In genomic region chr19:14136509-14137281, GRCh38 we compare ENCODE assay signal across 1 cellular context.
TF ChIP-seq lines count a peak whose summit lies in the region.

TSS of gene ASF1B (minus strand) at chr19:14136589. CDS start at chr19:14136456, 133 bp downstream.

TF ChIP-seq in K562, 482 proteins besides CTCF, POLR2A, EP300 and RAD21 (continued from another document and continues in another):
- TF ChIP-seq ZBTB26 (CRISPR knock-in tag; IDR thresholded peaks at IDR 0.05) (no peak), ARID4B (CRISPR knock-in tag; IDR thresholded peaks at IDR 0.05) (no peak), RBM39 (optimal IDR thresholded peaks at IDR 0.05; ENCODE audit: low read depth, low read length) (no peak), ZNF263 (CRISPR knock-in tag; IDR thresholded peaks at IDR 0.05; ENCODE audit: borderline replicate concordance) (0 out of 2 replicates have a peak, but pooled peaks have one; percentile 24), ZNF639 (CRISPR knock-in tag; conservative IDR thresholded peaks at IDR 0.05 in 1 of 2, IDR thresholded peaks at IDR 0.05 in 1 of 2) (peak in 1 of 2 experiments; percentile 86; a peak in 2 of 4 replicates), SIX5 (IDR thresholded peaks at IDR 0.05; ENCODE audit: borderline replicate concordance in 1 of 2, insufficient read depth in 1 of 2, low read depth in 1 of 2, low read length in 2 of 2) (no peak), EP400 (IDR thresholded peaks at IDR 0.05) (no peak), CHD4 (IDR thresholded peaks at IDR 0.05; ENCODE audit: insufficient read depth, insufficient replicate concordance, low read depth, low read length, poor library complexity, severe bottlenecking) (no peak), ZNF217 (CRISPR knock-in tag; IDR thresholded peaks at IDR 0.05) (no peak), E2F1 (CRISPR knock-in tag; IDR thresholded peaks at IDR 0.05) (peak; percentile 97), MGA (IDR thresholded peaks at IDR 0.05) (peak; percentile 92), MCM7 (IDR thresholded peaks at IDR 0.05) (no peak), HSF4 (CRISPR knock-in tag; IDR thresholded peaks at IDR 0.05; ENCODE audit: borderline replicate concordance) (no peak), BRD4 (IDR thresholded peaks at IDR 0.05) (no peak), ELK1 (CRISPR knock-in tag; IDR thresholded peaks at IDR 0.05) (no peak), PHB2 (IDR thresholded peaks at IDR 0.05; ENCODE audit: low read depth) (no peak), SMAD3 (CRISPR knock-in tag; conservative IDR thresholded peaks at IDR 0.05) (no peak), BMI1 (IDR thresholded peaks at IDR 0.05; ENCODE audit: low read length) (no peak), ZNF395 (CRISPR knock-in tag; IDR thresholded peaks at IDR 0.05) (peak; percentile 68; the same call in 1 of the 2 replicates), MCM2 (IDR thresholded peaks at IDR 0.05; ENCODE audit: low read depth) (no peak), CXXC5 (CRISPR knock-in tag; IDR thresholded peaks at IDR 0.05) (peak; percentile 99), ZNF740 (CRISPR knock-in tag; IDR thresholded peaks at IDR 0.05) (peak; percentile 60; the same call in 1 of the 2 replicates), ZNF740 (tag; IDR thresholded peaks at IDR 0.05) (no peak)
